22 cellular contexts compared by ENCODE assay signal in the genomic region with DNA sequence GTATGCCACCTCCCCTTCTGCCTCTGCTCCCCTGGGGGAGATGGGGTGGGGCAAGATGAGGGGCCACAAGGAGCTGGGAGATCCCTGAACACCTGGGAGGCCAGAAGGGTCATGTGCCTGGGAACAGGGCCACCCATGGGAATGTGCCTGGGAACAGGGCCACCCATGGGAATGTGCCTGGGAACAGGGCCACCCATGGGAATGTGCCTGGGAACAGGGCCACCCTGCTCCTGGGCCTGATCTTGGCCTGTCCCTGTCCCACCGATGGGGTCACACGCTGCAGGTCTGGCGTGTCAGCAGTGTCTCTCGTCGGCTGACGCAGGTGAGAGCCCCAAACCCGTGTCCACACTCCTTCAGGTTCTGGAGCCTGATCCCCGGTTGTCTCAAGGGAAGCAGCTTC. TPM values are rescaled to one million over a fixed set of nuclear protein-coding genes. Genes with fewer than 3 reads are reported as not detected.
"Had no signal": no experiment of that assay in that cellular context is flagged by ENCODE, and none has a peak within 500 bp of the region (broad histone marks: within the 10 kb centered on the region; RNA-seq: fewer than 3 reads in every experiment).

No MANE protein-coding gene starts in this region.

- DNase-seq: dorsolateral prefrontal cortex; effector CD8-positive, alpha-beta T cell; foreskin melanocyte; head of caudate nucleus; kidney; left cardiac atrium; left ventricle myocardium superior; mesendoderm; naive B cell; posterior cingulate gyrus; small intestine; stimulated activated CD4-positive, alpha-beta T cell treated with anti-CD3 and anti-CD28 coated beads, Interleukin-2, amount 100 ng/mL, for 48 hours; stimulated activated naive CD8-positive, alpha-beta T cell treated with anti-CD3 and anti-CD28 coated beads, Interleukin-15, Interleukin-2, amounts not matched to agents 100 U/mL and 50 U/mL, for 24 hours; thyroid gland; uterus had no signal

- ATAC-seq: left cardiac atrium; left ventricle myocardium superior; stimulated activated naive CD8-positive, alpha-beta T cell treated with anti-CD3 and anti-CD28 coated beads, Interleukin-15, Interleukin-2, amounts not matched to agents 100 U/mL and 50 U/mL, for 24 hours had no signal

- H3K4me2 ChIP-seq: hepatocyte had no signal

- H3K27ac ChIP-seq: hepatocyte, right atrium auricular region, suprapubic skin, thyroid gland, upper lobe of left lung, uterus had no signal

- H3K9me3 ChIP-seq: right atrium auricular region, suprapubic skin, thyroid gland, upper lobe of left lung, uterus had no signal

- H3K27me3 Mint-ChIP-seq: naive B cell had no signal

- H3K36me3 ChIP-seq: uterus had no signal

- FAIRE-seq: kidney, small intestine had no signal

- H3K4me3 Mint-ChIP-seq: nephron had no signal

- H3K4me1 Mint-ChIP-seq: nephron had no signal

- H3K27me3 ChIP-seq: dorsolateral prefrontal cortex, hepatocyte, right atrium auricular region, suprapubic skin, thyroid gland, upper lobe of left lung had no signal

- H3K79me2 ChIP-seq: hepatocyte had no signal

- H3K27ac Mint-ChIP-seq: nephron had no signal

- H3K9me3 Mint-ChIP-seq: naive B cell, nephron had no signal

- H2AFZ ChIP-seq: hepatocyte had no signal

- H3K4me3 ChIP-seq: coronary artery, dorsolateral prefrontal cortex, hepatocyte, lung, right atrium auricular region, suprapubic skin, thyroid gland, upper lobe of left lung, uterus had no signal

- H3K36me3 Mint-ChIP-seq: naive B cell had no signal

RNA-seq across cellular contexts. Expression of gene LKAAEAR1, which starts 9.2 kb away (rescaled TPM):
- total RNA-seq: hepatocyte, left ventricle myocardium superior, right atrium auricular region, suprapubic skin, uterus had no signal
- polyA plus RNA-seq: small intestine had no signal

RNA-seq across cellular contexts. Expression of gene SOX18, which starts 25.5 kb away (rescaled TPM):
- total RNA-seq: hepatocyte had no signal
